Comparison of ENCODE assay signal across 27 cellular contexts in the genomic region with DNA sequence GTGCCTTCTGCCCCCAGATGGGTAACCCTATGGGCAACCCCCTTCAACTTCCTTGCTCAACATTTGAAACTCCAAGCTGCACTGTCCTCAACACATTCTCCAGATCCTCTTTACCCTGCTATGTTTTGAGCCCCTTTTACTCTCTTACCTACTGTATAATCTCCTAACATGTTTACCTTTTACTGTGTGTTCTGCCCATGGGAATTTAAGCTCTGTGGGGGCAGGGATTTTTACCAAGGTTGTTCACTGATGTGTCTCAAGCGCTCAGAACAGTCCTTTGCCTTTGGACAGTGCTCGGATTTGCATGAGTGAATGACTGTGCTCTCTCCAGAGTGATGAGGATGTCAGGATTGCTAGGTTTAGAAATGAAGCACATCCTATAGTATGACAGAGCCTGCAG. TPM values are rescaled to one million over a fixed set of nuclear protein-coding genes. Genes with fewer than 3 reads are reported as not detected.
"Had no signal": no experiment of that assay in that cellular context is flagged by ENCODE, and none has a peak within 500 bp of the region (broad histone marks: within the 10 kb centered on the region; RNA-seq: fewer than 3 reads in every experiment).

No MANE protein-coding gene starts in this region.

- H3K27me3 Mint-ChIP-seq: progenitor cell of endocrine pancreas had no signal

- H3K4me3 Mint-ChIP-seq: dendritic cell treated with granulocyte-macrophage colony-stimulating factor and Interleukin-4, amounts not matched to agents 40 ng/mL and 50 ng/mL, for 4 days; endodermal cell; memory B cell; mesothelial cell of epicardium; naive B cell; natural killer cell treated with Interleukin-12 subunit alpha and Interleukin-12 subunit beta and Interleukin-15 and Interleukin-18, amount 100 ng/mL, for 72 hours; neural crest cell; stimulated activated naive CD8-positive, alpha-beta T cell treated with anti-CD3 and anti-CD28 coated beads, Interleukin-15, amount 100 ng/mL, for 72 hours had no signal

- H3K9ac ChIP-seq: parathyroid adenoma had no signal

- H3K36me3 Mint-ChIP-seq: memory B cell, mesothelial cell of epicardium, naive B cell had no signal

- H2AFZ ChIP-seq: hepatocyte, parathyroid adenoma had no signal

- H3K27ac ChIP-seq: colonic mucosa, epithelial cell of prostate, foreskin keratinocyte, gastroesophageal sphincter, hepatocyte, parathyroid adenoma, skin epidermis, spleen, suprapubic skin, vagina had no signal

- H3K4me2 ChIP-seq: hepatocyte had no signal

- H3K36me3 ChIP-seq: colonic mucosa, gastroesophageal sphincter, spleen, suprapubic skin, vagina had no signal

- H3K4me3 ChIP-seq: colonic mucosa, gastroesophageal sphincter, heart left ventricle, hepatocyte, lung, mucosa of descending colon, skin epidermis, spleen, suprapubic skin, vagina had no signal

- H3K9me3 Mint-ChIP-seq: dendritic cell treated with granulocyte-macrophage colony-stimulating factor and Interleukin-4, amounts not matched to agents 40 ng/mL and 50 ng/mL, for 4 days; endodermal cell; natural killer cell treated with Interleukin-12 subunit alpha and Interleukin-12 subunit beta and Interleukin-15 and Interleukin-18, amount 100 ng/mL, for 72 hours; neural crest cell; stimulated activated naive CD8-positive, alpha-beta T cell treated with anti-CD3 and anti-CD28 coated beads, Interleukin-15, amount 100 ng/mL, for 72 hours had no signal

- H3K4me1 Mint-ChIP-seq: memory B cell; naive B cell; stimulated activated naive CD8-positive, alpha-beta T cell treated with anti-CD3 and anti-CD28 coated beads, Interleukin-15, amount 100 ng/mL, for 72 hours had no signal

- H3K9me3 ChIP-seq: colonic mucosa, gastroesophageal sphincter, mucosa of descending colon, spleen, suprapubic skin, vagina had no signal

- H3K4me1 ChIP-seq: colonic mucosa, parathyroid adenoma, vagina had no signal

- H3K27me3 ChIP-seq: colonic mucosa, foreskin keratinocyte, gastroesophageal sphincter, heart left ventricle, hepatocyte, spleen, suprapubic skin, vagina had no signal

- H3K27ac Mint-ChIP-seq: dendritic cell treated with granulocyte-macrophage colony-stimulating factor and Interleukin-4, amounts not matched to agents 40 ng/mL and 50 ng/mL, for 4 days; endodermal cell; memory B cell; mesothelial cell of epicardium; naive B cell; natural killer cell treated with Interleukin-12 subunit alpha and Interleukin-12 subunit beta and Interleukin-15 and Interleukin-18, amount 100 ng/mL, for 72 hours; progenitor cell of endocrine pancreas had no signal

- DNase-seq: colonic mucosa; effector CD8-positive, alpha-beta T cell; endodermal cell; foreskin keratinocyte; heart left ventricle; left colon; mucosa of descending colon; naive B cell; spleen; stimulated activated CD4-positive, alpha-beta T cell treated with anti-CD3 and anti-CD28 coated beads, Interleukin-4, amount 100 ng/mL, for 4 hours; stimulated activated naive CD4-positive, alpha-beta T cell; stimulated activated naive CD8-positive, alpha-beta T cell treated with anti-CD3 and anti-CD28 coated beads, Interleukin-15, amount 100 ng/mL, for 72 hours; trophoblast cell had no signal

- H3K79me2 ChIP-seq: parathyroid adenoma had no signal

RNA-seq across cellular contexts. Expression of gene SORBS2, which starts 53.2 kb away (rescaled TPM):
- total RNA-seq: natural killer cell treated with Interleukin-12 subunit alpha and Interleukin-12 subunit beta and Interleukin-15 and Interleukin-18, amount 100 ng/mL, for 72 hours had no signal
